In genomic region chr20:34302723-34303528, GRCh38 we compare ENCODE assay signal across 8 cellular contexts. TPM values are rescaled to one million over a fixed set of nuclear protein-coding genes. Genes with fewer than 3 reads are reported as not detected.
DNase-seq lines count a peak whose midpoint lies in the region; ATAC-seq and TF ChIP-seq lines count a peak whose summit lies in the region.

TSS of gene AHCY (minus strand) at chr20:34303355. CDS start at chr20:34303270, 85 bp downstream.

- H4K20me1 ChIP-seq in PC-9 (ENCODE audit: insufficient read depth) = peaks cover 25% of the 10 kb centered on the region

- H3K36me3 Mint-ChIP-seq in activated T-cell treated with anti-CD3 and anti-CD28 coated beads, Interleukin-2, amount 50 U/mL, for 24 hours (ENCODE audit: low read depth) = peaks cover 7% of the 10 kb centered on the region

- no peaks in the 10 kb centered on the region for H3K9me3 Mint-ChIP-seq in activated T-cell treated with anti-CD3 and anti-CD28 coated beads, Interleukin-2, amount 50 U/mL, for 24 hours

- ATAC-seq in GM21619 (IDR thresholded peaks at IDR 0.05; ENCODE audit: unreplicated experiment) = peak; percentile 86

- peak within 1 kb of the TSS; percentile 84 for H3K9ac ChIP-seq in muscle layer of colon (ENCODE audit: low read length)

- H3K4me1 Mint-ChIP-seq in activated T-cell treated with anti-CD3 and anti-CD28 coated beads, Interleukin-2, amount 50 U/mL, for 24 hours (ENCODE audit: low read depth) = peaks cover 23% of the 10 kb centered on the region

- H3K4me1 ChIP-seq in PC-9 (replicated peaks; ENCODE audit: insufficient read depth) = peaks cover 20% of the 10 kb centered on the region
- peaks cover 3 to 14% of the 10 kb centered on the region in 2 donors for H3K4me1 ChIP-seq in esophagus (ENCODE audit: control insufficient read depth in 2 of 2, insufficient read depth in 2 of 2, low read length in 1 of 2)
- peaks cover 8% of the 10 kb centered on the region for H3K4me1 ChIP-seq in muscle layer of colon (ENCODE audit: insufficient read depth, low read length)

- H3F3A ChIP-seq in PC-9 (ENCODE audit: insufficient read depth, low read depth) = peaks cover 16% of the 10 kb centered on the region

- intact Hi-C loops in PC-9 (cut with micrococcal nuclease; ENCODE audit: unreplicated experiment) = loop anchor here (2.0 to 10.0 kb wide), 4 partner anchors 224 to 462 kb away; partner anchors contain the start of genes PIGU and TP53INP2

- BruUV-seq in PC-9 (replicated peaks; lab: Mats Ljungman, UMichigan) = no TSS peak

- H3K27me3 Mint-ChIP-seq in activated T-cell treated with anti-CD3 and anti-CD28 coated beads, Interleukin-2, amount 50 U/mL, for 24 hours = no peaks in the 10 kb centered on the region

- H3K27ac ChIP-seq in PC-9 (peak within 1 kb of the TSS; percentile 81), esophagus (ENCODE audit: low read depth in 2 of 2, low read length in 1 of 2) (peak within 1 kb of the TSS; percentile 97 to 98), muscle layer of colon (ENCODE audit: low read depth, low read length) (peak within 1 kb of the TSS; percentile 100)

- peaks cover 43% of the 10 kb centered on the region for H3K79me2 ChIP-seq in PC-9 (ENCODE audit: low read depth)

- CTCF ChIA-PET in PC-9 (lab: Charles Lee) = interaction anchor here (0.6 to 1.2 kb wide), 3 partner anchors 98 to 571 kb away, joined by 3 to 14 read pairs (median 5); no protein-coding TSS in a partner anchor

- H3K36me3 ChIP-seq in PC-9 (ENCODE audit: low read depth) (no peaks in the 10 kb centered on the region), esophagus (ENCODE audit: control insufficient read depth in 2 of 2, insufficient read depth in 2 of 2, low read length in 1 of 2) (no peaks in the 10 kb centered on the region), muscle layer of colon (ENCODE audit: insufficient read depth, low read length) (no peaks in the 10 kb centered on the region)

- H3K27ac Mint-ChIP-seq in activated T-cell treated with anti-CD3 and anti-CD28 coated beads, Interleukin-2, amount 50 U/mL, for 24 hours = peak within 1 kb of the TSS; percentile 94

- peak within 1 kb of the TSS; percentile 90 for H3K4me3 ChIP-seq in Jurkat, Clone E6-1 (ENCODE audit: low read length)
- H3K4me3 ChIP-seq in PC-9 (peak within 1 kb of the TSS; percentile 99), esophagus (ENCODE audit: low read depth in 1 of 2, low read length in 2 of 2) (peak within 1 kb of the TSS; percentile 86 to 92), muscle layer of colon (ENCODE audit: low read depth in 1 of 2, low read length in 2 of 2) (peak within 1 kb of the TSS; percentile 82 to 88)

- no peaks in the 10 kb centered on the region for H3K27me3 ChIP-seq in PC-9 (ENCODE audit: insufficient read depth, low read depth)
- no peaks in the 10 kb centered on the region for H3K27me3 ChIP-seq in esophagus (ENCODE audit: control insufficient read depth in 1 of 2, insufficient read depth in 2 of 2, low read length in 2 of 2)
- H3K27me3 ChIP-seq in muscle layer of colon (ENCODE audit: control insufficient read depth in 1 of 2, insufficient read depth in 2 of 2, low read length in 2 of 2) = no peaks in the 10 kb centered on the region

- peak; percentile 13; the same call in 1 of the 2 replicates for TF ChIP-seq CTCF in PC-9 (conservative IDR thresholded peaks at IDR 0.05)

- peak; percentile 92 for DNase-seq in DMS153 (lab: John Stamatoyannopoulos, UW)
- DNase-seq in Jurkat, Clone E6-1 (ENCODE audit: low read depth, low spot score) = peak; percentile 94
- DNase-seq in PC-9 = peak; percentile 94 to 99
- peak; percentile 97 for DNase-seq in activated T-cell treated with anti-CD3 and anti-CD28 coated beads, Interleukin-2, amount 50 U/mL, for 24 hours
- DNase-seq in stimulated activated CD8-positive, alpha-beta memory T cell treated with anti-CD3 and anti-CD28 coated beads, Interleukin-7, amount 100 ng/mL, for 24 hours (ENCODE audit: low read depth) = peak; percentile 88

- H3K4me2 ChIP-seq in PC-9 = peak within 1 kb of the TSS; percentile 93

- POLR2A ChIA-PET in PC-9 (lab: Charles Lee; ENCODE audit: unreplicated experiment) = interaction anchor here (0.6 kb wide), 2 partner anchors 31 to 260 kb away, joined by 3 read pairs; no protein-coding TSS in a partner anchor

- 0% methylated on average over 78 to 79 of the region's 79 CpGs for WGBS in esophagus, 2 donors

- H3K4me3 Mint-ChIP-seq in activated T-cell treated with anti-CD3 and anti-CD28 coated beads, Interleukin-2, amount 50 U/mL, for 24 hours = no peak within 1 kb of the TSS

- H3K9me2 ChIP-seq in PC-9 (ENCODE audit: insufficient read depth) = no peaks in the 10 kb centered on the region

- no peaks in the 10 kb centered on the region for H3K9me3 ChIP-seq in PC-9 (ENCODE audit: insufficient read depth, low read depth)
- no peaks in the 10 kb centered on the region for H3K9me3 ChIP-seq in esophagus (ENCODE audit: control insufficient read depth in 2 of 2, insufficient read depth in 1 of 2, low read depth in 1 of 2, low read length in 1 of 2)
- no peaks in the 10 kb centered on the region for H3K9me3 ChIP-seq in muscle layer of colon (ENCODE audit: low read length)

- peak within 1 kb of the TSS; percentile 75 for H2AFZ ChIP-seq in PC-9

RNA-seq across cellular contexts. Expression of gene AHCY, which starts in this region (rescaled TPM):
- polyA plus RNA-seq in Jurkat, Clone E6-1 (2012; ENCODE audit: insufficient read depth, insufficient read length) = 130 TPM
- 247 and 273 TPM in 2 replicates for total RNA-seq in PC-9 (2021)
- polyA plus RNA-seq in esophagus = 100 to 1,000 TPM; 113 to 147 TPM

Comparison
In these comparisons a context has a peak if more than half of its experiments do, and no peak if none do; other contexts are left out.
1. Peak in every context shown above with its lines: DNase-seq, ATAC-seq, H3K4me3 ChIP-seq and H3K27ac ChIP-seq.